9 cellular contexts compared by ENCODE assay signal in the genomic region with DNA sequence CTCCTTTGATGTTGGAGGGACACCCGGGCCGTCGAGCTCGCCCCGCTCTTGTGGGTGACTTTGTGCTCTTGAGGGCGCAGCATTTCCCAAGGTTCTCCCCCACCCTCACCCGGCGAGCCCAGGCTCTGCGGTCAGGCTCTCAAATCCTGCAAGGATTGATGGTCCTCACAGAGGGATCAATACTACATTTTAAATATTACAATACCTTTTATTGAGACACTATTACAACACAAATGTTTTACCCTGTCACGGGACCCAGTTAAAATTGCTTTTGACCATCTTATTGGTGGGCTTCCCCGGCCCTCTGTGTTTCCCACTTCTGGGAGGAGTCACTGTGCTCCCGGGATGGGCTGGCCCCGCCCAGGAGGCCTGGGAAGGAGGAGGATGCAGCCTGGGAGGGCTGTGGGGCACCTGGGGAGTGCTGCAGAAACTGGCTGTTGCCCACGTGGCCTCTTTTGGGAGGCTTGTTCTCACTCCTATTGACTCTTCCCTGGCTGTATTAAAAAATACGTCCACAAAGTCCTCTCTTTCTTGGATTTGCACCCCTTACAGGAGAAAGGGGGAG.
DNase-seq lines count a peak whose midpoint lies in the region; ATAC-seq and TF ChIP-seq lines count a peak whose summit lies in the region.
"Had no signal": no experiment of that assay in that cellular context is flagged by ENCODE, and none has a peak within 500 bp of the region (broad histone marks: within the 10 kb centered on the region; RNA-seq: fewer than 3 reads in every experiment).

No MANE protein-coding gene starts in this region.

- H3K4me1 ChIP-seq in foreskin keratinocyte: peaks cover 4% of the 10 kb centered on the region

- H3K27me3 ChIP-seq in GM06990 (replicated peaks; ENCODE audit: control insufficient read depth, insufficient read depth, low read length) (no peaks in the 10 kb centered on the region), foreskin keratinocyte (peaks cover 21% of the 10 kb centered on the region)

- H3K27ac Mint-ChIP-seq in T-cell: peak overlapping the region; percentile 93 to 96

- H3K36me3 ChIP-seq in GM06990 (ENCODE audit: control insufficient read depth, insufficient read depth, low read length): no peaks in the 10 kb centered on the region

- peaks cover 0 to 10% (median 9%) of the 10 kb centered on the region in 3 donors for H3K4me1 Mint-ChIP-seq in T-cell

- peak overlapping the region; percentile 58 for H3K4me3 ChIP-seq in GM06990 (replicated peaks; ENCODE audit: low read depth, low read length)
- peak overlapping the region; percentile 51 for H3K4me3 ChIP-seq in skeletal muscle cell (ENCODE audit: low read depth, low read length)

- H3K4me3 Mint-ChIP-seq in T-cell: peak overlapping the region; percentile 76 to 86 (median 83)

- CTCF ChIA-PET in T-cell (lab: Charles Lee): no interaction called here

- peaks cover 0 to 4% (median 0%) of the 10 kb centered on the region in 3 donors for H3K9me3 Mint-ChIP-seq in T-cell

- ATAC-seq in T-cell (replicated peaks in 1 of 4): no peak
- ATAC-seq in foreskin keratinocyte: peak; percentile 56
- ATAC-seq in GM19455 (IDR thresholded peaks at IDR 0.05; ENCODE audit: unreplicated experiment): no peak

- POLR2A ChIA-PET in T-cell (lab: Charles Lee): no interaction called here

- H3K27me3 Mint-ChIP-seq in T-cell: no peaks in the 10 kb centered on the region

- no peak for TF ChIP-seq CTCF in GM06990 (IDR thresholded peaks at IDR 0.05; ENCODE audit: insufficient read depth, low read length, poor library complexity, severe bottlenecking)
- no peak for TF ChIP-seq CTCF in foreskin keratinocyte (conservative IDR thresholded peaks at IDR 0.05)

- peak overlapping the region; percentile 79 for H3K27ac ChIP-seq in foreskin keratinocyte

- DNase-seq in GM06990 (ENCODE audit: extremely low read depth, insufficient read length) (no peak), T-cell (no peak), foreskin keratinocyte (no peak), skeletal muscle cell (ENCODE audit: low read depth) (no peak), NCI-H69 (lab: John Stamatoyannopoulos, UW) (no peak), NCI-H1048 (lab: John Stamatoyannopoulos, UW) (no peak), midbrain (lab: John Stamatoyannopoulos, UW) (no peak)
- DNase-seq: stimulated activated CD4-positive, alpha-beta T cell treated with anti-CD3 and anti-CD28 coated beads, Interleukin-4, amount 100 ng/mL, for 24 hours had no signal

- H3K36me3 Mint-ChIP-seq in T-cell: no peaks in the 10 kb centered on the region
